Comparison of ENCODE assay signal across 8 cellular contexts in the genomic region with DNA sequence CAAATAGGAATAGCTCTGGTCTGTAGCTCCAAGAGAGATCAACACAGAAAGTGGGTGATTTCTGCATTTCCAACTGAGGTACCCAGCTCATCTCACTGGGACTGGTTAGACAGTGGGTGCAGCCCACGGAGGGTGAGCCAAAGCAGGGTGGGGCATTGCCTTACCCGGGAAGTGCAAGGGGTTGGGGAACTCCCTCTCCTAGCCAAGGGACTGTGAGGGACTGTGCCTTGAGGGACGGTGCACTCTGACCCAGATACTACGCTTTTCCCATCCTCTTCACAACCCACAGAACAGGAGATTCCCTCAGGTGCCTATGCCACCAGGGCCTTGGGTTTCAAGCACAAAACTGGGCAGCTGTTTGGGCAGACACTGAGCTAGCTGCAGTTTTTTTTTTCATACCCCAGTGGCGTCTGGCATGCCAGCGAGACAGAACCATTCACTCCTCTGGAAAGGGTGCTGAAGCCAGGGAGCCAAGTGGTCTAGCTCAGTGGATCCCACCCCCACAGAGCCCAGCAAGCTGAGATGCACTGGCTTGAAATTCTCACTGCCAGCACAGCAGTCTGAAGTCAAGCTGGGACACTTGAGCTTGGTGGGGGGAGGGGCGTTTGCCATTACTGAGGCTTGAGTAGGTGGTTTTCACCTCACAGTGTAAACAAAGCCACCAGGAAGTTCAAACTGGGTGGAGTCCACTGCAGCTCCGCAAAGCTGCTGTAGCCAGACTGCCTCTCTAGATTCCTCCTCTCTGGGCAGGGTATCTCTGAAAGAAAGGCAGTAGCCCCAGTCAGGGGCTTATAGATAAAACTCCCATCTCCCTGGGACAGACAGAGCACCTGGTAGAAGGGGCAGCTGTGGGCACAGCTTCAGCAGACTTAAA. TPM values are rescaled to one million over a fixed set of nuclear protein-coding genes. Genes with fewer than 3 reads are reported as not detected.
DNase-seq lines count a peak whose midpoint lies in the region; ATAC-seq and TF ChIP-seq lines count a peak whose summit lies in the region.
"Not testable (repeated sequence)": the region's sequence is repeated elsewhere in the genome, so short reads cannot be mapped to it uniquely, and the experiment has no call there.

No MANE protein-coding gene starts in this region.

- H3K27me3 ChIP-seq in CD4-positive, CD25-positive, alpha-beta regulatory T cell (ENCODE audit: control insufficient read depth, insufficient read depth, low read length); HUES64 (ENCODE audit: insufficient read depth, low read length): not testable (repeated sequence)

- peak overlapping the region; percentile 92 to 97 (median 95) for H3K27ac Mint-ChIP-seq in CD4-positive, CD25-positive, alpha-beta regulatory T cell
- H3K27ac Mint-ChIP-seq in nephron progenitor cell, result peak overlapping the region; percentile 40

- not testable (repeated sequence) for H3K27me3 Mint-ChIP-seq in CD4-positive, CD25-positive, alpha-beta regulatory T cell
- H3K27me3 Mint-ChIP-seq in nephron progenitor cell (ENCODE audit: low read depth, poor library complexity), result peaks cover 11% of the 10 kb centered on the region

- TF ChIP-seq CTCF in nephron progenitor cell (IDR thresholded peaks at IDR 0.05), result not testable (repeated sequence)

- DNase-seq in CD4-positive, CD25-positive, alpha-beta regulatory T cell, result peak; percentile 54 to 95 (median 84)
- DNase-seq in NCI-H748 (lab: John Stamatoyannopoulos, UW; ENCODE audit: unreplicated experiment), result peak; percentile 82
- DNase-seq in activated CD4-positive, CD25-positive, alpha-beta regulatory T cell treated with anti-CD3 and anti-CD28 coated beads, Interleukin-2, amount 50 U/mL, for 16 hours (ENCODE audit: low read depth, low spot score), result peak; percentile 55
- DNase-seq in activated naive CD4-positive, alpha-beta T cell treated with Interleukin-2 at 50 U/mL for 16 hours, result peak; percentile 74
- peak; percentile 64 for DNase-seq in Right ventricle myocardium superior
- peak; percentile 57 for DNase-seq in nephron progenitor cell
- peak; percentile 58 for DNase-seq in stimulated activated CD8-positive, alpha-beta memory T cell treated with anti-CD3 and anti-CD28 coated beads, Interleukin-15, amount 100 ng/mL, for 1 hour (ENCODE audit: low read depth)

- H3K9me3 ChIP-seq in CD4-positive, CD25-positive, alpha-beta regulatory T cell (ENCODE audit: control insufficient read depth in 2 of 2, low read length in 2 of 2), result peaks cover 2 to 13% of the 10 kb centered on the region in 2 experiments
- not testable (repeated sequence) for H3K9me3 ChIP-seq in HUES64 (ENCODE audit: insufficient read depth, low read depth, low read length)

- peaks cover 63% of the 10 kb centered on the region for H3K4me1 ChIP-seq in CD4-positive, CD25-positive, alpha-beta regulatory T cell (ENCODE audit: control insufficient read depth, insufficient read depth, low read length, poor library complexity, severe bottlenecking)
- peaks cover 11% of the 10 kb centered on the region for H3K4me1 ChIP-seq in HUES64 (ENCODE audit: insufficient read depth, low read length)

- ATAC-seq in CD4-positive, CD25-positive, alpha-beta regulatory T cell (ENCODE audit: low read depth in 2 of 2), result peak in 1 of 2 donors; percentile 50
- ATAC-seq in Right ventricle myocardium superior (ENCODE audit: poor library complexity), result not testable (repeated sequence)

- H3K36me3 ChIP-seq in CD4-positive, CD25-positive, alpha-beta regulatory T cell (ENCODE audit: control insufficient read depth, insufficient read depth, low read length); HUES64 (ENCODE audit: insufficient read depth, low read length): not testable (repeated sequence)

- WGBS in HUES64, result 40% methylated on average over 8 of the region's 8 CpGs

- H3K4me3 Mint-ChIP-seq in CD4-positive, CD25-positive, alpha-beta regulatory T cell, result peak overlapping the region; percentile 77 to 93 (median 88)
- H3K4me3 Mint-ChIP-seq in nephron progenitor cell, result peak overlapping the region; percentile 60

- H3K36me3 Mint-ChIP-seq in CD4-positive, CD25-positive, alpha-beta regulatory T cell, result peaks cover 46% of the 10 kb centered on the region
- H3K36me3 Mint-ChIP-seq in nephron progenitor cell (ENCODE audit: low read depth), result not testable (repeated sequence)

- peak overlapping the region; percentile 61 for H3K27ac ChIP-seq in CD4-positive, CD25-positive, alpha-beta regulatory T cell (ENCODE audit: insufficient read depth, low read length, poor library complexity, severe bottlenecking)
- H3K27ac ChIP-seq in HUES64 (ENCODE audit: low read depth, low read length), result peak overlapping the region; percentile 45; the same call in 1 of the 2 replicates

- H3K9me3 Mint-ChIP-seq in CD4-positive, CD25-positive, alpha-beta regulatory T cell, result peaks cover 0 to 60% (median 19%) of the 10 kb centered on the region in 7 donors
- peaks cover 35% of the 10 kb centered on the region for H3K9me3 Mint-ChIP-seq in nephron progenitor cell

- H3K4me1 Mint-ChIP-seq in CD4-positive, CD25-positive, alpha-beta regulatory T cell, result peaks cover 46 to 91% (median 68%) of the 10 kb centered on the region in 4 donors
- H3K4me1 Mint-ChIP-seq in nephron progenitor cell, result peaks cover 43% of the 10 kb centered on the region

- intact Hi-C loops in Right ventricle myocardium superior (cut with DNase I), result not testable (repeated sequence)

- H3K4me3 ChIP-seq in CD4-positive, CD25-positive, alpha-beta regulatory T cell (ENCODE audit: low read depth, low read length), result peak overlapping the region; percentile 54
- H3K4me3 ChIP-seq in HUES64 (ENCODE audit: low read length), result peak overlapping the region; percentile 22; the same call in 1 of the 2 replicates

- not testable (repeated sequence) for H3K9ac ChIP-seq in HUES64 (ENCODE audit: low read depth, low read length)

RNA-seq across cellular contexts. Expression of gene SPG11, which starts 19.6 kb away (rescaled TPM):
- 71.5 TPM for total RNA-seq in CD4-positive, CD25-positive, alpha-beta regulatory T cell
- 10 to 100 TPM; 21.6 to 27.7 (median 24.6) TPM for polyA plus RNA-seq in CD4-positive, CD25-positive, alpha-beta regulatory T cell
- 20.0 TPM for polyA plus RNA-seq in HUES64 (2013, experiment 1 of 2)
- polyA plus RNA-seq in HUES64 (2013, experiment 2 of 2), result 23.7 TPM
- 43.8 TPM for total RNA-seq in Right ventricle myocardium superior

RNA-seq across cellular contexts. Expression of gene PATL2, which starts 28.1 kb away (rescaled TPM):
- 44.1 TPM for total RNA-seq in CD4-positive, CD25-positive, alpha-beta regulatory T cell
- 10 to 100 TPM in 2 of 4 donors, 1 to 10 TPM in 2; 7.8 to 20.6 (median 12.8) TPM for polyA plus RNA-seq in CD4-positive, CD25-positive, alpha-beta regulatory T cell
- polyA plus RNA-seq in HUES64 (2013, experiment 1 of 2), result not detected
- not detected for polyA plus RNA-seq in HUES64 (2013, experiment 2 of 2)
- total RNA-seq in Right ventricle myocardium superior, result 3.2 TPM

RNA-seq across cellular contexts. Expression of gene B2M, which starts 28.3 kb away (rescaled TPM):
- 7,793 TPM for total RNA-seq in CD4-positive, CD25-positive, alpha-beta regulatory T cell
- over 10,000 TPM; 37,989 to 53,417 (median 43,977) TPM for polyA plus RNA-seq in CD4-positive, CD25-positive, alpha-beta regulatory T cell
- 79.3 TPM for polyA plus RNA-seq in HUES64 (2013, experiment 1 of 2)
- 87.9 TPM for polyA plus RNA-seq in HUES64 (2013, experiment 2 of 2)
- total RNA-seq in Right ventricle myocardium superior, result 1,025 TPM

RNA-seq across cellular contexts. Expression of gene TRIM69, which starts 53.3 kb away (rescaled TPM):
- 50.5 TPM for total RNA-seq in CD4-positive, CD25-positive, alpha-beta regulatory T cell
- 10 to 100 TPM; 38.1 to 61.5 (median 55.7) TPM for polyA plus RNA-seq in CD4-positive, CD25-positive, alpha-beta regulatory T cell
- 2.8 TPM for polyA plus RNA-seq in HUES64 (2013, experiment 1 of 2)
- 4.6 TPM for polyA plus RNA-seq in HUES64 (2013, experiment 2 of 2)
- 53.9 TPM for total RNA-seq in Right ventricle myocardium superior

Comparison
In these comparisons a context has a peak if more than half of its experiments do, and no peak if none do; other contexts are left out.
1. RNA of gene PATL2, which starts 28.1 kb away (total RNA-seq): 44.1 TPM in CD4-positive, CD25-positive, alpha-beta regulatory T cell (single experiment); 3.2 TPM in Right ventricle myocardium superior (single experiment); every median in the first group is over 10 times any median in the second.
2. Peak in every context shown above with its lines, with median percentiles within 50 percentile points of each other: DNase-seq.